In genomic region chr6:110053395-110054240, GRCh38 we compare ENCODE assay signal across 8 cellular contexts.
DNase-seq lines count a peak whose midpoint lies in the region; ATAC-seq, FAIRE-seq and TF ChIP-seq lines count a peak whose summit lies in the region.

No MANE protein-coding gene starts in this region.

- no peaks in the 10 kb centered on the region for H3K9me3 Mint-ChIP-seq in GM23338

- no TSS peak for BruUV-seq in HepG2 (replicated peaks; lab: Mats Ljungman, UMichigan)

- H3K27me3 ChIP-seq in GM23338 (ENCODE audit: insufficient read depth): no peaks in the 10 kb centered on the region
- peaks cover 1 to 22% of the 10 kb centered on the region in 2 experiments; a peak in 3 of 5 replicates for H3K27me3 ChIP-seq in HepG2 (ENCODE audit: control insufficient read depth in 1 of 2, insufficient read depth in 2 of 2, low read length in 2 of 2)

- CTCF ChIA-PET in HepG2 (lab: Yijun Ruan, JAX; ENCODE audit: low intra/inter-chr PET ratio, low total read pairs): interaction anchor here (0.8 to 4.0 kb wide), 2 partner anchors 348 to 526 kb away, joined by 3 to 47 read pairs; no protein-coding TSS in a partner anchor

- DNase-seq in AG20443 (ENCODE audit: low spot score) (peak; percentile 78), GM23338 (ENCODE audit: low spot score) (peak; percentile 78), NCI-H69 (lab: John Stamatoyannopoulos, UW) (peak; percentile 43), choroid plexus epithelial cell (ENCODE audit: low read depth) (peak; percentile 81), HepG2 (ENCODE audit: low spot score) (peak; percentile 36)
- DNase-seq in activated CD8-positive, alpha-beta memory T cell treated with anti-CD3 and anti-CD28 coated beads for 24 hours: no peak

- TF ChIP-seq EP300 in HepG2 (IDR thresholded peaks at IDR 0.05; ENCODE audit: low read depth in 2 of 2, low read length in 2 of 2) (no peak), HepG2 (CRISPR knock-in tag; IDR thresholded peaks at IDR 0.05; ENCODE audit: borderline replicate concordance) (no peak)

- no peaks in the 10 kb centered on the region for H3K36me3 ChIP-seq in GM23338 (ENCODE audit: insufficient read depth)
- no peaks in the 10 kb centered on the region for H3K36me3 ChIP-seq in HepG2 (replicated peaks in 1 of 2; ENCODE audit: control insufficient read depth in 1 of 2, insufficient read depth in 2 of 2, low read length in 2 of 2)

- TF ChIP-seq POLR2A in HepG2 (IDR thresholded peaks at IDR 0.05; ENCODE audit: insufficient read depth in 1 of 2, low read depth in 2 of 2, low read length in 2 of 2): no peak

- no peak overlapping the region for H3K4me2 ChIP-seq in GM23338
- H3K4me2 ChIP-seq in HepG2 (ENCODE audit: low read depth, low read length): no peak overlapping the region

- WGBS in HepG2 (ENCODE audit: low lambda C conversion rate): under 1% methylated on average over 5 of the region's 5 CpGs

- intact Hi-C loops in HepG2 (cut with micrococcal nuclease; ENCODE audit: unreplicated experiment): loop anchor here (1.0 to 5.0 kb wide), 2 partner anchors 334 to 348 kb away; no protein-coding TSS in a partner anchor

- peak; percentile 81 for ATAC-seq in GM23338
- peak; percentile 71 for ATAC-seq in HepG2
- ATAC-seq in HG03442 (IDR thresholded peaks at IDR 0.05; ENCODE audit: unreplicated experiment): no peak
- ATAC-seq in GM21360 (IDR thresholded peaks at IDR 0.05; ENCODE audit: unreplicated experiment): no peak

- H3K4me3 Mint-ChIP-seq in GM23338: no peak overlapping the region

- H4K20me1 ChIP-seq in GM23338 (replicated peaks; ENCODE audit: insufficient read depth) (no peaks in the 10 kb centered on the region), HepG2 (ENCODE audit: insufficient read depth, low read length) (no peaks in the 10 kb centered on the region)

- FAIRE-seq in HepG2 (lab: Jason Lieb, UNC): peak; percentile 82

- no peak overlapping the region for H3K9ac ChIP-seq in HepG2 (ENCODE audit: insufficient read depth, low read depth, low read length)

- no peak overlapping the region for H3K27ac ChIP-seq in GM23338 (ENCODE audit: low read depth)
- H3K27ac ChIP-seq in HepG2 (ENCODE audit: extremely low read length, insufficient read depth, low read length): no peak overlapping the region

- H3K4me3 ChIP-seq in GM23338 (no peak overlapping the region), choroid plexus epithelial cell (ENCODE audit: low read depth, low read length) (no peak overlapping the region), HepG2 (replicated peaks in 1 of 3; ENCODE audit: insufficient read depth in 1 of 3, low read depth in 2 of 3, low read length in 3 of 3) (no peak overlapping the region)

- no peaks in the 10 kb centered on the region for H3K4me1 ChIP-seq in GM23338 (ENCODE audit: insufficient read depth)
- H3K4me1 ChIP-seq in HepG2 (ENCODE audit: insufficient read depth, low read length): peaks cover 10% of the 10 kb centered on the region; the same call in 1 of the 2 replicates

- H3K9me2 ChIP-seq in GM23338 (ENCODE audit: insufficient read depth): no peaks in the 10 kb centered on the region

- POLR2A ChIA-PET in HepG2 (lab: Yijun Ruan, JAX): no interaction called here

- H3F3A ChIP-seq in GM23338 (replicated peaks; ENCODE audit: low read depth): no peaks in the 10 kb centered on the region

- TF ChIP-seq CTCF in GM23338 (conservative IDR thresholded peaks at IDR 0.05; ENCODE audit: low read depth in 2 of 2) (peak; percentile 85 to 92), choroid plexus epithelial cell (conservative IDR thresholded peaks at IDR 0.05; ENCODE audit: low read depth, low read length) (peak; percentile 81), HepG2 (CRISPR knock-in tag; IDR thresholded peaks at IDR 0.05) (peak; percentile 72)

- H3K9me3 ChIP-seq in HepG2 (ENCODE audit: low read length): no peaks in the 10 kb centered on the region

- no peaks in the 10 kb centered on the region for H3K79me2 ChIP-seq in GM23338 (replicated peaks; ENCODE audit: insufficient read depth)
- H3K79me2 ChIP-seq in HepG2 (ENCODE audit: insufficient read depth, low read length): no peaks in the 10 kb centered on the region

- no peaks in the 10 kb centered on the region for H3K36me3 Mint-ChIP-seq in GM23338 (ENCODE audit: low read depth)

- peaks cover 12% of the 10 kb centered on the region for H3K4me1 Mint-ChIP-seq in GM23338

- peak; percentile 37; the same call in 1 of the 2 replicates for TF ChIP-seq RAD21 in HepG2 (CRISPR knock-in tag; IDR thresholded peaks at IDR 0.05)

- peaks cover 2% of the 10 kb centered on the region for H3K27me3 Mint-ChIP-seq in GM23338 (ENCODE audit: insufficient read depth, low read depth, poor library complexity)

- no peak overlapping the region; the same call in 1 of the 2 replicates for H2AFZ ChIP-seq in GM23338
- no peak overlapping the region for H2AFZ ChIP-seq in HepG2 (ENCODE audit: low read length)

- in situ Hi-C loops in HepG2 (cut with HindIII; ENCODE audit: extremely low pct_ligation_motif_present, low pct_unique_long_range_greater_than_20kb): loop anchor here (5.0 kb wide), 2 partner anchors 351 to 526 kb away; no protein-coding TSS in a partner anchor

- no peak overlapping the region for H3K27ac Mint-ChIP-seq in GM23338

TF ChIP-seq in GM23338, 12 proteins besides CTCF, POLR2A, EP300 and RAD21 (continues in another document):
- no peak for TF ChIP-seq STAT1 (IDR thresholded peaks at IDR 0.05; ENCODE audit: unreplicated experiment)
- TF ChIP-seq EZH2phosphoT487 (IDR thresholded peaks at IDR 0.05; ENCODE audit: unreplicated experiment): no peak
- TF ChIP-seq CREB1 (CRISPR knock-in tag; IDR thresholded peaks at IDR 0.05; ENCODE audit: low read depth): no peak
- TF ChIP-seq ZNF331 (CRISPR knock-in tag; IDR thresholded peaks at IDR 0.05; ENCODE audit: low read depth): no peak
- no peak for TF ChIP-seq POLR2AphosphoS5 (IDR thresholded peaks at IDR 0.05; ENCODE audit: low read depth)
- TF ChIP-seq REST (IDR thresholded peaks at IDR 0.05; ENCODE audit: unreplicated experiment): no peak
- no peak for TF ChIP-seq JUNB (IDR thresholded peaks at IDR 0.05; ENCODE audit: unreplicated experiment)
- no peak for TF ChIP-seq EZH2 (IDR thresholded peaks at IDR 0.05; ENCODE audit: low read depth, unreplicated experiment)

TF ChIP-seq in HepG2, 621 proteins besides CTCF, POLR2A, EP300 and RAD21:
- TF ChIP-seq SMC3 (IDR thresholded peaks at IDR 0.05; ENCODE audit: low read length) (peak; percentile 63), XRCC5 (optimal IDR thresholded peaks at IDR 0.05; ENCODE audit: low read length) (no peak), STAG1 (CRISPR knock-in tag; IDR thresholded peaks at IDR 0.05) (peak; percentile 84)

Comparison
In these comparisons a context has a peak if more than half of its experiments do, and no peak if none do; other contexts are left out.
1. ATAC-seq: peak in GM23338 (single experiment) and HepG2 (single experiment); none in HG03442 (single experiment) and GM21360 (single experiment).
2. Peak in every context shown above with its lines, with median percentiles within 50 percentile points of each other: CTCF ChIP-seq.